ENCODE assay signal across 25 cellular contexts in genomic region chr6:30386166-30386565, GRCh38.
"Had no signal": no experiment of that assay in that cellular context is flagged by ENCODE, and none has a peak within 500 bp of the region (broad histone marks: within the 10 kb centered on the region; RNA-seq: fewer than 3 reads in every experiment).

No MANE protein-coding gene starts in this region.

- ATAC-seq: psoas muscle; right cardiac atrium; right lobe of liver; stimulated activated effector memory CD8-positive, alpha-beta T cell treated with anti-CD3 and anti-CD28 coated beads, Interleukin-12 subunit alpha, Interleukin-12 subunit beta, amount 100 ng/mL, for 72 hours; stimulated activated naive B cell treated with anti-CD40 and anti-IgM and Interleukin-4, amounts not matched to agents 10 μg/mL and 1 μg/mL and 100 μg/mL, for 72 hours had no signal

- H3K9ac ChIP-seq: neural progenitor cell, parathyroid adenoma had no signal

- H2AFZ ChIP-seq: neural progenitor cell, parathyroid adenoma had no signal

- H3K4me1 ChIP-seq: neural progenitor cell, parathyroid adenoma, psoas muscle, right lobe of liver, sigmoid colon, stomach, thyroid gland, tibial nerve, upper lobe of left lung, vagina had no signal

- H3K27ac ChIP-seq: neural progenitor cell, ovary, parathyroid adenoma, psoas muscle, right lobe of liver, sigmoid colon, stomach, thoracic aorta, thyroid gland, tibial nerve, upper lobe of left lung, vagina had no signal

- H3K36me3 ChIP-seq: neural progenitor cell, ovary, right lobe of liver, sigmoid colon, stomach, thoracic aorta, thyroid gland, tibial nerve, upper lobe of left lung, vagina had no signal

- H3K27me3 ChIP-seq: ovary, thyroid gland, vagina had no signal

- H3K4me2 ChIP-seq: neural progenitor cell had no signal

- H3K9me3 ChIP-seq: ovary, psoas muscle, right lobe of liver, sigmoid colon, stomach, thoracic aorta, thyroid gland, tibial nerve, upper lobe of left lung, vagina had no signal

- H3K4me3 ChIP-seq: neural progenitor cell, ovary, psoas muscle, right lobe of liver, sigmoid colon, stomach, thoracic aorta, thyroid gland, tibial nerve, upper lobe of left lung, vagina had no signal

- FAIRE-seq: small intestine, urothelium cell line had no signal

- DNase-seq: occipital lobe; ovary; posterior cingulate gyrus; psoas muscle; right cardiac atrium; right lobe of liver; sigmoid colon; small intestine; stimulated activated CD4-positive, alpha-beta T cell treated with anti-CD3 and anti-CD28 coated beads, Interleukin-15, amount 100 ng/mL, for 24 hours; stimulated activated CD4-positive, alpha-beta T cell treated with anti-CD3 and anti-CD28 coated beads, Interleukin-2, amount 100 ng/mL, for 24 hours; stimulated activated CD4-positive, alpha-beta T cell treated with anti-CD3 and anti-CD28 coated beads, Interleukin-2, amount 100 ng/mL, for 48 hours; stimulated activated CD4-positive, alpha-beta T cell treated with anti-CD3 and anti-CD28 coated beads, Interleukin-4, amount 100 ng/mL, for 24 hours; stimulated activated naive B cell treated with anti-CD40 and anti-IgM and Interleukin-4, amounts not matched to agents 10 μg/mL and 1 μg/mL and 100 μg/mL, for 72 hours; stimulated activated naive CD4-positive, alpha-beta T cell treated with Interleukin-2 at 50 U/mL for 16 hours; stomach; thyroid gland; trophoblast cell; upper lobe of left lung had no signal

- H3K79me2 ChIP-seq: parathyroid adenoma had no signal
